21 cellular contexts compared by ENCODE assay signal in the genomic region with DNA sequence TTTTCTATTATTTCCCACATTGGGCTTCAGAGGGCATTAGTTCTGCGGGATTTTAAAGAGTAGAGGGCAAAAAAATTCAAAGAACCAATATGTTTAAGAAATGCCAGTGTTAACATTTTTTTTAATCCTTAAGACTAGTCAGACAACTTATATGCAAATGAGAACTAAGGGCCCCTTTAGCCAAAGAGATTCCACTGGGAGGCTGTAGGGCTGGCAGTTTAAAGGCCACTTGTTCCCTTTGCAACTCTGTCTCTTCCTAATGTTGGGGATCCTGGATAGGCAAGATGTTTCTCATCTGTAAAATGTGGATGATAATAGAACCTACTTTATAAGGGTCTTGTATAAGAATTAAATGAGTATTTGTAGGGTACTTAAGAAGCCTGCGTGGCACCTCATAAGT.
"Had no signal": no experiment of that assay in that cellular context is flagged by ENCODE, and none has a peak within 500 bp of the region (broad histone marks: within the 10 kb centered on the region; RNA-seq: fewer than 3 reads in every experiment).

No MANE protein-coding gene starts in this region.

- H3K9me3 Mint-ChIP-seq: stimulated activated naive B cell treated with anti-CD40 and anti-IgM and Interleukin-4, amounts not matched to agents 10 μg/mL and 1 μg/mL and 100 μg/mL, for 72 hours had no signal

- H3K36me3 Mint-ChIP-seq: naive thymus-derived CD8-positive, alpha-beta T cell; natural killer cell treated with Interleukin-12 subunit alpha and Interleukin-12 subunit beta and Interleukin-15 and Interleukin-18, amount 100 ng/mL, for 72 hours; stimulated activated effector memory CD8-positive, alpha-beta T cell treated with anti-CD3 and anti-CD28 coated beads, Interleukin-12 subunit alpha, Interleukin-12 subunit beta, amount 100 ng/mL, for 72 hours; stimulated activated naive B cell treated with anti-CD40 and anti-IgM and Interleukin-4, amounts not matched to agents 10 μg/mL and 1 μg/mL and 100 μg/mL, for 72 hours had no signal

- H3K27ac Mint-ChIP-seq: naive thymus-derived CD8-positive, alpha-beta T cell; natural killer cell treated with Interleukin-12 subunit alpha and Interleukin-12 subunit beta and Interleukin-15 and Interleukin-18, amount 100 ng/mL, for 72 hours; stimulated activated effector memory CD8-positive, alpha-beta T cell treated with anti-CD3 and anti-CD28 coated beads, Interleukin-12 subunit alpha, Interleukin-12 subunit beta, amount 100 ng/mL, for 72 hours; stimulated activated naive B cell treated with anti-CD40 and anti-IgM and Interleukin-4, amounts not matched to agents 10 μg/mL and 1 μg/mL and 100 μg/mL, for 72 hours; stimulated activated naive CD8-positive, alpha-beta T cell treated with anti-CD3 and anti-CD28 coated beads, Interleukin-15, Interleukin-2, amounts not matched to agents 100 ng/mL and 50 ng/mL, for 24 hours had no signal

- ATAC-seq: naive thymus-derived CD8-positive, alpha-beta T cell; natural killer cell treated with Interleukin-12 subunit alpha and Interleukin-12 subunit beta and Interleukin-15 and Interleukin-18, amount 100 ng/mL, for 72 hours; pancreas; psoas muscle; right cardiac atrium; right lobe of liver; stimulated activated effector memory CD8-positive, alpha-beta T cell treated with anti-CD3 and anti-CD28 coated beads, Interleukin-12 subunit alpha, Interleukin-12 subunit beta, amount 100 ng/mL, for 72 hours; stimulated activated naive B cell treated with anti-CD40 and anti-IgM and Interleukin-4, amounts not matched to agents 10 μg/mL and 1 μg/mL and 100 μg/mL, for 72 hours had no signal

- H3K4me3 Mint-ChIP-seq: naive thymus-derived CD8-positive, alpha-beta T cell; natural killer cell treated with Interleukin-12 subunit alpha and Interleukin-12 subunit beta and Interleukin-15 and Interleukin-18, amount 100 ng/mL, for 72 hours; stimulated activated effector memory CD8-positive, alpha-beta T cell treated with anti-CD3 and anti-CD28 coated beads, Interleukin-12 subunit alpha, Interleukin-12 subunit beta, amount 100 ng/mL, for 72 hours; stimulated activated naive B cell treated with anti-CD40 and anti-IgM and Interleukin-4, amounts not matched to agents 10 μg/mL and 1 μg/mL and 100 μg/mL, for 72 hours; stimulated activated naive CD8-positive, alpha-beta T cell treated with anti-CD3 and anti-CD28 coated beads, Interleukin-15, Interleukin-2, amounts not matched to agents 100 ng/mL and 50 ng/mL, for 24 hours had no signal

- H3K4me1 Mint-ChIP-seq: naive thymus-derived CD8-positive, alpha-beta T cell; stimulated activated effector memory CD8-positive, alpha-beta T cell treated with anti-CD3 and anti-CD28 coated beads, Interleukin-12 subunit alpha, Interleukin-12 subunit beta, amount 100 ng/mL, for 72 hours; stimulated activated naive B cell treated with anti-CD40 and anti-IgM and Interleukin-4, amounts not matched to agents 10 μg/mL and 1 μg/mL and 100 μg/mL, for 72 hours had no signal

- DNase-seq: naive thymus-derived CD8-positive, alpha-beta T cell; nucleus accumbens; pancreas; psoas muscle; right cardiac atrium; right lobe of liver; sigmoid colon; small intestine; stimulated activated CD4-positive, alpha-beta T cell treated with anti-CD3 and anti-CD28 coated beads, Interleukin-15, amount 100 ng/mL, for 24 hours; stimulated activated CD4-positive, alpha-beta T cell treated with anti-CD3 and anti-CD28 coated beads, Interleukin-2, amount 100 ng/mL, for 24 hours; stimulated activated CD4-positive, alpha-beta T cell treated with anti-CD3 and anti-CD28 coated beads, Interleukin-2, amount 100 ng/mL, for 48 hours; stimulated activated CD4-positive, alpha-beta T cell treated with anti-CD3 and anti-CD28 coated beads, Interleukin-4, amount 100 ng/mL, for 24 hours; stimulated activated naive B cell treated with anti-CD40 and anti-IgM and Interleukin-4, amounts not matched to agents 10 μg/mL and 1 μg/mL and 100 μg/mL, for 72 hours; stimulated activated naive CD4-positive, alpha-beta T cell treated with Interleukin-2 at 50 U/mL for 16 hours; stomach; thyroid gland; trophoblast cell; upper lobe of left lung had no signal

- H3K27me3 Mint-ChIP-seq: naive thymus-derived CD8-positive, alpha-beta T cell; natural killer cell treated with Interleukin-12 subunit alpha and Interleukin-12 subunit beta and Interleukin-15 and Interleukin-18, amount 100 ng/mL, for 72 hours; stimulated activated naive B cell treated with anti-CD40 and anti-IgM and Interleukin-4, amounts not matched to agents 10 μg/mL and 1 μg/mL and 100 μg/mL, for 72 hours; stimulated activated naive CD8-positive, alpha-beta T cell treated with anti-CD3 and anti-CD28 coated beads, Interleukin-15, Interleukin-2, amounts not matched to agents 100 ng/mL and 50 ng/mL, for 24 hours had no signal
